Comparison of ENCODE assay signal across 24 cellular contexts in the genomic region with DNA sequence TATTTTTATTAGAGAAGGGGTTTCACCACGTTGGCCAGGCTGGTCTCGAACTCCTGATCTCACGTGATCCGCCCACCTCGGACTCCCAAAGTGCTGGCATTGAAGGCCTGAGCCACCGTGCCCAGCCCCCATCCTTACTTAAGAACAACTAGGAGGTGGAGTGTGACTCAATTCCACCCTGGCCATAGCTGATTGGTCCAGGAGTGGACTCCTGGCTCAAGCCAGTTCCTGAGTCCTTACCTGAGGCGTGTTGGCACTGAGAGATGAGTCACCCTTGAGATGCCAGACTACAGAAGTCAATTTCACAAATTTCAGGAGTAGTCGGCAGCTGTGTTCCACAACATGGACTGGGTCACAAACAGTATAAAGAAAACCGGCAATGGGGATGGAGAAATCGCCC.
A peak's percentile ranks its signal among the peaks of the same experiment; 100 is the strongest.
DNase-seq lines count a peak whose midpoint lies in the region; ATAC-seq and TF ChIP-seq lines count a peak whose summit lies in the region.
"Had no signal": no experiment of that assay in that cellular context is flagged by ENCODE, and none has a peak within 500 bp of the region (broad histone marks: within the 10 kb centered on the region; RNA-seq: fewer than 3 reads in every experiment).

No MANE protein-coding gene starts in this region.

- H3K4me2 ChIP-seq in mesendoderm (ENCODE audit: low read length) (no peak overlapping the region), smooth muscle cell (no peak overlapping the region)

- H2AK5ac ChIP-seq in mesendoderm (ENCODE audit: low read length), result no peak overlapping the region

- TF ChIP-seq CTCF in C4-2B (conservative IDR thresholded peaks at IDR 0.05), result no peak
- TF ChIP-seq CTCF in breast epithelium (IDR thresholded peaks at IDR 0.05), result no peak
- TF ChIP-seq CTCF in smooth muscle cell (IDR thresholded peaks at IDR 0.05; ENCODE audit: borderline replicate concordance, insufficient read depth, poor library complexity, severe bottlenecking), result no peak

- DNase-seq in NCI-H69 (lab: John Stamatoyannopoulos, UW) (peak; percentile 21), breast epithelium (ENCODE audit: low spot score in 2 of 2) (peak; percentile 66 to 75), mesendoderm (peak; percentile 50), smooth muscle cell (lab: John Stamatoyannopoulos, UW; ENCODE audit: unreplicated experiment) (no peak), Right ventricle myocardium superior (no peak)
- no peak for DNase-seq in activated CD4-positive, CD25-positive, alpha-beta regulatory T cell treated with anti-CD3 and anti-CD28 coated beads, Interleukin-2, amount 50 U/mL, for 72 hours
- DNase-seq in activated naive CD4-positive, alpha-beta T cell treated with anti-CD3 and anti-CD28 coated beads, Interleukin-2, amount 50 U/mL, for 16 hours, result no peak
- DNase-seq: activated CD4-positive, alpha-beta T cell treated with anti-CD3 and anti-CD28 coated beads, Interleukin-2, amount 10 ng/mL, durations not matched to agents 24 days and 14 days; activated effector memory CD4-positive, alpha-beta T cell treated with anti-CD3 and anti-CD28 coated beads, Interleukin-2, amount 50 U/mL, for 16 hours; adrenal gland; CD4-positive, CD25-positive, alpha-beta regulatory T cell; DMS153; dorsolateral prefrontal cortex; KG1; NCI-H1048; NCI-H2029; NCI-H345; NK-92 treated with Interleukin-12 subunit alpha and Interleukin-12 subunit beta, amount 100 ng/mL, for 24 hours; sigmoid colon; SW 1271 had no signal

- H3K27me3 ChIP-seq in breast epithelium (no peaks in the 10 kb centered on the region), mesendoderm (ENCODE audit: insufficient read depth, low read length, poor library complexity) (no peaks in the 10 kb centered on the region), smooth muscle cell (ENCODE audit: low read depth) (no peaks in the 10 kb centered on the region)
- H3K27me3 ChIP-seq: adrenal gland, dorsolateral prefrontal cortex, sigmoid colon, suprapubic skin had no signal

- no peak overlapping the region for H2BK15ac ChIP-seq in mesendoderm (replicated peaks; ENCODE audit: low read depth)

- no peaks in the 10 kb centered on the region for H3K9me3 ChIP-seq in breast epithelium
- no peaks in the 10 kb centered on the region for H3K9me3 ChIP-seq in smooth muscle cell (replicated peaks; ENCODE audit: low read depth)
- H3K9me3 ChIP-seq: adrenal gland, sigmoid colon, suprapubic skin had no signal

- H2AFZ ChIP-seq in smooth muscle cell (ENCODE audit: low read depth), result no peak overlapping the region
- H2AFZ ChIP-seq: GM23248, parathyroid adenoma had no signal

- no peak overlapping the region for H3K23ac ChIP-seq in mesendoderm (ENCODE audit: low read length)

- no peaks in the 10 kb centered on the region for H4K20me1 ChIP-seq in smooth muscle cell (ENCODE audit: low read depth)

- H3K9ac ChIP-seq in mesendoderm (ENCODE audit: low read length) (no peak overlapping the region), smooth muscle cell (ENCODE audit: low read depth) (no peak overlapping the region)
- H3K9ac ChIP-seq: GM23248, parathyroid adenoma had no signal

- H3K18ac ChIP-seq in mesendoderm (ENCODE audit: low read length), result no peak overlapping the region

- no peak overlapping the region for H4K5ac ChIP-seq in mesendoderm (ENCODE audit: low read length)

- no peak for ATAC-seq in Right ventricle myocardium superior (ENCODE audit: poor library complexity)

- no peak overlapping the region for H4K8ac ChIP-seq in mesendoderm (ENCODE audit: low read depth, low read length)

- whole genome bisulfite sequencing in mesendoderm (ENCODE audit: extremely low coverage, insufficient coverage, low lambda C conversion rate), result no CpG with 5 or more reads among the region's 10 CpGs
- 88% methylated on average over 10 of the region's 10 CpGs for WGBS in smooth muscle cell (ENCODE audit: low lambda C conversion rate)

- no peak overlapping the region for H3K4me3 ChIP-seq in breast epithelium
- H3K4me3 ChIP-seq in mesendoderm (ENCODE audit: low read length), result no peak overlapping the region
- H3K4me3 ChIP-seq in smooth muscle cell, result no peak overlapping the region
- H3K4me3 ChIP-seq: adrenal gland, dorsolateral prefrontal cortex, GM23248, sigmoid colon, suprapubic skin had no signal

- H2BK5ac ChIP-seq in mesendoderm (ENCODE audit: low read length), result no peak overlapping the region

- H3K4ac ChIP-seq in mesendoderm (ENCODE audit: low read depth, low read length), result no peak overlapping the region

- H3K79me2 ChIP-seq in mesendoderm (ENCODE audit: control insufficient read depth, insufficient read depth, low read length) (no peaks in the 10 kb centered on the region), smooth muscle cell (ENCODE audit: low read depth) (no peaks in the 10 kb centered on the region)
- H3K79me2 ChIP-seq: parathyroid adenoma had no signal

- no peak for TF ChIP-seq POLR2A in breast epithelium (IDR thresholded peaks at IDR 0.05)

- H3K36me3 ChIP-seq in breast epithelium (no peaks in the 10 kb centered on the region), mesendoderm (ENCODE audit: control insufficient read depth, insufficient read depth, low read length) (no peaks in the 10 kb centered on the region), smooth muscle cell (ENCODE audit: low read depth) (no peaks in the 10 kb centered on the region)
- H3K36me3 ChIP-seq: adrenal gland, sigmoid colon, suprapubic skin had no signal

- 0 out of 2 replicates have a peak overlapping the region, but pooled peaks have one; percentile 8 for H3K27ac ChIP-seq in C4-2B
- peak overlapping the region; percentile 83 to 84 for H3K27ac ChIP-seq in breast epithelium
- H3K27ac ChIP-seq in mesendoderm (ENCODE audit: low read depth, low read length), result no peak overlapping the region
- H3K27ac ChIP-seq in smooth muscle cell (ENCODE audit: low read depth), result no peak overlapping the region
- H3K27ac ChIP-seq: adrenal gland, GM23248, parathyroid adenoma, sigmoid colon, suprapubic skin had no signal

- no peak overlapping the region for H3K56ac ChIP-seq in mesendoderm (ENCODE audit: low read length)

- intact Hi-C loops in breast epithelium (cut with DNase I; ENCODE audit: low total_unique reads), result no loop called here
- intact Hi-C loops in Right ventricle myocardium superior (cut with DNase I), result no loop called here

- no peaks in the 10 kb centered on the region for H3K4me1 ChIP-seq in breast epithelium
- peaks cover 2% of the 10 kb centered on the region for H3K4me1 ChIP-seq in mesendoderm (ENCODE audit: control insufficient read depth, low read depth, low read length)
- H3K4me1 ChIP-seq in smooth muscle cell (ENCODE audit: low read depth), result no peaks in the 10 kb centered on the region
- H3K4me1 ChIP-seq: adrenal gland, parathyroid adenoma, sigmoid colon had no signal

- no peaks in the 10 kb centered on the region for H3K79me1 ChIP-seq in mesendoderm (ENCODE audit: low read length)

- H2BK120ac ChIP-seq in mesendoderm (ENCODE audit: low read depth, low read length), result no peak overlapping the region

- H3F3A ChIP-seq in smooth muscle cell (ENCODE audit: low read depth), result no peaks in the 10 kb centered on the region

Comparison
In these comparisons a context has a peak if more than half of its experiments do, and no peak if none do; other contexts are left out.
1. H3K27ac ChIP-seq: peak in C4-2B (single experiment) and breast epithelium (2 of 2); none in mesendoderm (single experiment) and smooth muscle cell (single experiment).
2. DNase-seq: peak in NCI-H69 (single experiment), breast epithelium (2 of 2) and mesendoderm (single experiment); none in smooth muscle cell (single experiment), Right ventricle myocardium superior (single experiment), activated CD4-positive, CD25-positive, alpha-beta regulatory T cell treated with anti-CD3 and anti-CD28 coated beads, Interleukin-2, amount 50 U/mL, for 72 hours (single experiment) and activated naive CD4-positive, alpha-beta T cell treated with anti-CD3 and anti-CD28 coated beads, Interleukin-2, amount 50 U/mL, for 16 hours (single experiment).